ENCODE assay signal across 24 cellular contexts in genomic region chr12:53279283-53279869, GRCh38. TPM values are rescaled to one million over a fixed set of nuclear protein-coding genes. Genes with fewer than 3 reads are reported as not detected.
"Had no signal": no experiment of that assay in that cellular context is flagged by ENCODE, and none has a peak within 500 bp of the region (broad histone marks: within the 10 kb centered on the region; RNA-seq: fewer than 3 reads in every experiment).

No MANE protein-coding gene starts in this region.

- H3K27me3 ChIP-seq: breast epithelium, neural progenitor cell, upper lobe of left lung, vagina had no signal

- H3K36me3 ChIP-seq: breast epithelium, upper lobe of left lung, vagina had no signal

- H3K9me3 ChIP-seq: breast epithelium, upper lobe of left lung, vagina had no signal

- DNase-seq: activated CD4-positive, alpha-beta T cell treated with anti-CD3 and anti-CD28 coated beads for 48 hours; activated CD4-positive, alpha-beta T cell treated with anti-CD3 and anti-CD28 coated beads, Interleukin-2, amount 50 U/mL, for 48 hours; activated CD8-positive, alpha-beta memory T cell treated with anti-CD3 and anti-CD28 coated beads, Interleukin-2, amount 50 U/mL, for 4 hours; activated gamma-delta T cell; activated naive CD4-positive, alpha-beta T cell treated with anti-CD3 and anti-CD28 coated beads, Interleukin-2, amount 10 ng/mL, durations not matched to agents 7 days and 5 days; activated T-cell treated with anti-CD3 and anti-CD28 coated beads, Interleukin-2, amount 50 U/mL, for 1 hour; central memory CD4-positive, alpha-beta T cell; endodermal cell; glutamatergic neuron; islet precursor cell; left cardiac atrium; naive thymus-derived CD4-positive, alpha-beta T cell; occipital lobe; right cardiac atrium; stimulated activated CD4-positive, alpha-beta T cell treated with anti-CD3 and anti-CD28 coated beads, Interleukin-4, amount 100 ng/mL, for 24 hours; T-helper 9 cell; WERI-Rb-1 had no signal

- ATAC-seq: activated CD4-positive, CD25-positive, alpha-beta regulatory T cell treated with anti-CD3 and anti-CD28 coated beads, Interleukin-2, amount 50 U/mL, for 24 hours; left cardiac atrium; naive thymus-derived CD4-positive, alpha-beta T cell; right cardiac atrium; stimulated activated effector memory CD8-positive, alpha-beta T cell treated with anti-CD3 and anti-CD28 coated beads, Interleukin-12 subunit alpha, Interleukin-12 subunit beta, amount 100 ng/mL, for 72 hours had no signal

- H3K4me3 ChIP-seq: breast epithelium, neural progenitor cell, upper lobe of left lung had no signal

- H3K27ac ChIP-seq: breast epithelium, neural progenitor cell, parathyroid adenoma, upper lobe of left lung, vagina, WERI-Rb-1 had no signal

- H3K4me1 ChIP-seq: breast epithelium, neural progenitor cell, parathyroid adenoma, upper lobe of left lung, vagina had no signal

RNA-seq across cellular contexts. Expression of gene ESPL1, which starts 11.3 kb away (rescaled TPM):
- polyA plus RNA-seq: naive thymus-derived CD4-positive, alpha-beta T cell had no signal
